ENCODE assay signal across 8 cellular contexts in genomic region chr1:203268901-203269653, GRCh38.
DNase-seq lines count a peak whose midpoint lies in the region; ATAC-seq lines count a peak whose summit lies in the region.

No MANE protein-coding gene starts in this region.

- no peak for ATAC-seq in HG02884 (IDR thresholded peaks at IDR 0.05; ENCODE audit: unreplicated experiment)

- peak; percentile 49 to 56 for DNase-seq in activated CD4-positive, alpha-beta T cell treated with anti-CD3 and anti-CD28 coated beads for 4 hours
- no peak for DNase-seq in activated CD4-positive, alpha-beta T cell treated with anti-CD3 and anti-CD28 coated beads, Interleukin-2, amount 50 U/mL, for 1 hour
- peak; percentile 41 for DNase-seq in KG1 (lab: John Stamatoyannopoulos, UW)
- DNase-seq in NOMO-1 treated with DMSO at 0.1 percent for 48 hours (lab: John Stamatoyannopoulos, UW; ENCODE audit: unreplicated experiment) = peak; percentile 85
- peak; percentile 19 for DNase-seq in amniotic stem cell (lab: John Stamatoyannopoulos, UW)
- DNase-seq in iPS DF 19.7 (ENCODE audit: low read depth, low spot score) = peak; percentile 30
- peak; percentile 36 for DNase-seq in stimulated activated CD8-positive, alpha-beta memory T cell treated with anti-CD3 and anti-CD28 coated beads, Interleukin-4, amount 100 ng/mL, for 48 hours
